Comparison of ENCODE assay signal across 11 cellular contexts in the genomic region with DNA sequence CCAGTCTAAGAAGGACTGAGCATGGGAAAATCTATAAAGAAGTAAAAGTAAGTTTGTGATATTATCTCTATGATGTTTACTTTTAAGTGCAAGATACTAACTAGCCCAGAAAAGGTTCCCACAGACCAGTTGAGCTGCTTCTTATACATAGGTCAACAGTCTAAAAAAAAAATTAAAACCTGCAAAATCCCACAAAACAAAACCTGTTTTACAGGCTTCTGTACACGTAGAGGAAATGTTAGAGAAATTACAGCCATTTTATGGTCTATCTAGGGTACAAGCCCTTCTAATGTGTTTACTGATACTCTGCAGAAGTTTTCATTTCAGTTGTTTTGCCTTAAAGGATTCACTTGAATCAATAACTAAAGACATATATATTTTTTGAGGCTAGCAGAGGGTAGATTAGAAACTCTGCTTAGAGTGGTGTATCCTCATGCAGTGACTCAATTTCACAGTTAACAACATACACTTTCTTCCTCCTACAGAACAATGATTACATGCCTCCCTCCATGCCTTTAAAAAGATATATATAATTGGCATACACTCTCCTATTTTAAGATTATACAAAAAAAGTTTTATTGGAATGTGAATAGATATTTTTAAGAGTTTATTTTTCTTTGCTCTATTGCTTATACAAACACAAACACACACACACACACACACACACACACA. TPM values are rescaled to one million over a fixed set of nuclear protein-coding genes. Genes with fewer than 3 reads are reported as not detected.
DNase-seq lines count a peak whose midpoint lies in the region; TF ChIP-seq lines count a peak whose summit lies in the region.
"Had no signal": no experiment of that assay in that cellular context is flagged by ENCODE, and none has a peak within 500 bp of the region (broad histone marks: within the 10 kb centered on the region; RNA-seq: fewer than 3 reads in every experiment).

No MANE protein-coding gene starts in this region.

- DNase-seq in DMS53 treated with DMSO at 0.1 percent for 48 hours (lab: John Stamatoyannopoulos, UW; ENCODE audit: unreplicated experiment) (peak; percentile 39), SW480 (ENCODE audit: low spot score) (peak; percentile 29), inferior parietal cortex (ENCODE audit: extremely low spot score) (peak; percentile 53), smooth muscle cell (lab: John Stamatoyannopoulos, UW; ENCODE audit: unreplicated experiment) (no peak), Peyer's patch (no peak), NCI-H2029 treated with DMSO at 0.1 percent for 48 hours (lab: John Stamatoyannopoulos, UW) (no peak)
- DNase-seq in effector CD4-positive, alpha-beta T cell: no peak
- no peak for DNase-seq in activated effector memory CD4-positive, alpha-beta T cell treated with anti-CD3 and anti-CD28 coated beads, Interleukin-2, amount 50 U/mL, for 16 hours
- DNase-seq: activated CD4-positive, alpha-beta memory T cell treated with anti-CD3 and anti-CD28 coated beads, Interleukin-2, amount 10 ng/mL, durations not matched to agents 7 days and 5 days; DMS153 had no signal

- peak overlapping the region; percentile 77 for H3K4me2 ChIP-seq in smooth muscle cell

- H3K79me2 ChIP-seq in smooth muscle cell (ENCODE audit: low read depth): peaks cover 4% of the 10 kb centered on the region

- H3K27me3 ChIP-seq in smooth muscle cell (ENCODE audit: low read depth) (no peaks in the 10 kb centered on the region), Peyer's patch (no peaks in the 10 kb centered on the region)
- H3K27me3 ChIP-seq: SJSA1 had no signal

- no peak for TF ChIP-seq POLR2A in Peyer's patch (IDR thresholded peaks at IDR 0.05)

- 38% methylated on average over 1 of the region's 1 CpG for WGBS in smooth muscle cell (ENCODE audit: low lambda C conversion rate)

- H3K27ac ChIP-seq in smooth muscle cell (ENCODE audit: low read depth) (peak overlapping the region; percentile 44), Peyer's patch (peak overlapping the region in 1 of 4 donors; percentile 80)
- H3K27ac ChIP-seq: SJSA1 had no signal

- H3K36me3 ChIP-seq in smooth muscle cell (ENCODE audit: low read depth): no peaks in the 10 kb centered on the region
- H3K36me3 ChIP-seq in Peyer's patch: no peaks in the 10 kb centered on the region
- H3K36me3 ChIP-seq: SJSA1 had no signal

- no peaks in the 10 kb centered on the region for H4K20me1 ChIP-seq in smooth muscle cell (ENCODE audit: low read depth)

- no peak for TF ChIP-seq CTCF in smooth muscle cell (IDR thresholded peaks at IDR 0.05; ENCODE audit: borderline replicate concordance, insufficient read depth, poor library complexity, severe bottlenecking)
- TF ChIP-seq CTCF in Peyer's patch (IDR thresholded peaks at IDR 0.05): no peak

- H3K9ac ChIP-seq in smooth muscle cell (ENCODE audit: low read depth): no peak overlapping the region

- no peak overlapping the region for H2AFZ ChIP-seq in smooth muscle cell (ENCODE audit: low read depth)

- H3K4me1 ChIP-seq in smooth muscle cell (ENCODE audit: low read depth) (peaks cover 5% of the 10 kb centered on the region), Peyer's patch (no peaks in the 10 kb centered on the region)

- peaks cover 11% of the 10 kb centered on the region for H3F3A ChIP-seq in smooth muscle cell (ENCODE audit: low read depth)

- peaks cover 6% of the 10 kb centered on the region for H3K9me3 ChIP-seq in smooth muscle cell (replicated peaks; ENCODE audit: low read depth)
- H3K9me3 ChIP-seq in Peyer's patch: no peaks in the 10 kb centered on the region
- H3K9me3 ChIP-seq: SJSA1 had no signal

- peak overlapping the region; percentile 45 for H3K4me3 ChIP-seq in smooth muscle cell
- peak overlapping the region in 1 of 4 donors; percentile 34 for H3K4me3 ChIP-seq in Peyer's patch
- H3K4me3 ChIP-seq: SJSA1 had no signal

RNA-seq across cellular contexts. Expression of a gene that starts 43.9 kb away (rescaled TPM):
- total RNA-seq in smooth muscle cell: 13.8 and 19.7 TPM in 2 replicates
- 10.1 and 13.2 TPM in 2 replicates for polyA plus RNA-seq in smooth muscle cell
- 10 to 100 TPM in 2 of 4 donors, 1 to 10 TPM in 2; 8.3 to 28.9 (median 11.6) TPM for total RNA-seq in Peyer's patch

RNA-seq across cellular contexts. Expression of a gene that starts 44.1 kb away (rescaled TPM):
- total RNA-seq in smooth muscle cell: 4.9 and 8.5 TPM in 2 replicates
- polyA plus RNA-seq in smooth muscle cell: 3.5 and 4.5 TPM in 2 replicates
- 10 to 100 TPM in 1 of 4 donors, 1 to 10 TPM in 3; 5.4 to 20.6 (median 8.9) TPM for total RNA-seq in Peyer's patch

Comparison
In these comparisons a context has a peak if more than half of its experiments do, and no peak if none do; other contexts are left out.
1. DNase-seq: peak in DMS53 treated with DMSO at 0.1 percent for 48 hours (single experiment), SW480 (single experiment) and inferior parietal cortex (single experiment); none in smooth muscle cell (single experiment), Peyer's patch (0 of 3), NCI-H2029 treated with DMSO at 0.1 percent for 48 hours (single experiment), effector CD4-positive, alpha-beta T cell (single experiment) and activated effector memory CD4-positive, alpha-beta T cell treated with anti-CD3 and anti-CD28 coated beads, Interleukin-2, amount 50 U/mL, for 16 hours (single experiment).